In genomic region chr1:47635111-47635510, GRCh38 we compare ENCODE assay signal across 22 cellular contexts.
DNase-seq lines count a peak whose midpoint lies in the region; ATAC-seq, FAIRE-seq and TF ChIP-seq lines count a peak whose summit lies in the region.
"Had no signal": no experiment of that assay in that cellular context is flagged by ENCODE, and none has a peak within 500 bp of the region (broad histone marks: within the 10 kb centered on the region; RNA-seq: fewer than 3 reads in every experiment).

No MANE protein-coding gene starts in this region.

- H3K4me1 Mint-ChIP-seq in CD14-positive monocyte: no peaks in the 10 kb centered on the region
- H3K4me1 Mint-ChIP-seq: CD4-positive, CD25-positive, alpha-beta regulatory T cell; CD8-positive, alpha-beta memory T cell had no signal

- no peaks in the 10 kb centered on the region for H3K36me3 Mint-ChIP-seq in CD14-positive monocyte
- H3K36me3 Mint-ChIP-seq: CD4-positive, CD25-positive, alpha-beta regulatory T cell; CD8-positive, alpha-beta memory T cell had no signal

- no peak overlapping the region for H3K4me3 Mint-ChIP-seq in CD14-positive monocyte
- H3K4me3 Mint-ChIP-seq: CD4-positive, CD25-positive, alpha-beta regulatory T cell; CD8-positive, alpha-beta memory T cell; H9 had no signal

- H4K20me1 ChIP-seq in HepG2 (ENCODE audit: insufficient read depth, low read length) (peaks cover 3% of the 10 kb centered on the region; the same call in 1 of the 2 replicates), Karpas-422 (ENCODE audit: insufficient read depth, low read depth, low read length) (no peaks in the 10 kb centered on the region)
- H4K20me1 ChIP-seq: BLaER1 treated with 17β-estradiol and CSF1 and Interleukin-3, amounts not matched to agents 10 nM and 100 nM had no signal

- H3K27me3 ChIP-seq in HepG2 (ENCODE audit: control insufficient read depth in 1 of 2, insufficient read depth in 2 of 2, low read length in 2 of 2) (peaks cover 3 to 13% of the 10 kb centered on the region in 2 experiments; a peak in 3 of 5 replicates), right lobe of liver (no peaks in the 10 kb centered on the region), Karpas-422 (ENCODE audit: low read length) (no peaks in the 10 kb centered on the region)
- H3K27me3 ChIP-seq: BLaER1 treated with 17β-estradiol and CSF1 and Interleukin-3, amounts not matched to agents 10 nM and 100 nM had no signal

- no peaks in the 10 kb centered on the region for H3K36me3 ChIP-seq in HepG2 (replicated peaks in 1 of 2; ENCODE audit: control insufficient read depth in 1 of 2, insufficient read depth in 2 of 2, low read length in 2 of 2)
- no peaks in the 10 kb centered on the region for H3K36me3 ChIP-seq in right lobe of liver
- no peaks in the 10 kb centered on the region for H3K36me3 ChIP-seq in Karpas-422 (ENCODE audit: insufficient read depth, low read length)
- H3K36me3 ChIP-seq: BLaER1 treated with 17β-estradiol and CSF1 and Interleukin-3, amounts not matched to agents 10 nM and 100 nM had no signal

- 13% methylated on average over 5 of the region's 5 CpGs for WGBS in HepG2 (ENCODE audit: low lambda C conversion rate)
- whole genome bisulfite sequencing in right lobe of liver (ENCODE audit: insufficient coverage, low coverage, low lambda C conversion rate, missing lambda C conversion rate): 55% methylated on average over 2 of the region's 5 CpGs

- no peak overlapping the region for H3K27ac Mint-ChIP-seq in CD14-positive monocyte
- H3K27ac Mint-ChIP-seq: CD4-positive, CD25-positive, alpha-beta regulatory T cell; CD8-positive, alpha-beta memory T cell; H9 had no signal

- FAIRE-seq in HepG2 (lab: Jason Lieb, UNC): no peak
- FAIRE-seq: GM12892, GM18507, H1, K562 had no signal

- H3K4me1 ChIP-seq in HepG2 (ENCODE audit: insufficient read depth, low read length) (no peaks in the 10 kb centered on the region), right lobe of liver (no peaks in the 10 kb centered on the region), Karpas-422 (ENCODE audit: low read length) (peaks cover 44% of the 10 kb centered on the region)

- no peaks in the 10 kb centered on the region for H3K9me3 ChIP-seq in HepG2 (ENCODE audit: low read length)
- H3K9me3 ChIP-seq in right lobe of liver: no peaks in the 10 kb centered on the region
- H3K9me3 ChIP-seq in Karpas-422 (ENCODE audit: low read length): no peaks in the 10 kb centered on the region
- H3K9me3 ChIP-seq: BLaER1 treated with 17β-estradiol and CSF1 and Interleukin-3, amounts not matched to agents 10 nM and 100 nM had no signal

- no peaks in the 10 kb centered on the region for H3K9me2 ChIP-seq in Karpas-422 (replicated peaks; ENCODE audit: insufficient read depth, low read length)

- no peak for ATAC-seq in HepG2
- no peak for ATAC-seq in right lobe of liver
- no peak for ATAC-seq in HG03025 (IDR thresholded peaks at IDR 0.05; ENCODE audit: low FRiP score, unreplicated experiment)
- ATAC-seq: K562 had no signal

- BruUV-seq in HepG2 (replicated peaks; lab: Mats Ljungman, UMichigan): no TSS peak

- no peak for TF ChIP-seq EP300 in HepG2 (IDR thresholded peaks at IDR 0.05; ENCODE audit: low read depth in 2 of 2, low read length in 2 of 2)
- TF ChIP-seq EP300 in HepG2 (CRISPR knock-in tag; IDR thresholded peaks at IDR 0.05; ENCODE audit: borderline replicate concordance): no peak

- H3K79me2 ChIP-seq in HepG2 (ENCODE audit: insufficient read depth, low read length): no peaks in the 10 kb centered on the region
- no peaks in the 10 kb centered on the region for H3K79me2 ChIP-seq in Karpas-422 (ENCODE audit: low read length)

- H3K9ac ChIP-seq in HepG2 (ENCODE audit: insufficient read depth, low read depth, low read length) (no peak overlapping the region), Karpas-422 (ENCODE audit: low read length) (no peak overlapping the region)
- H3K9ac ChIP-seq: BLaER1 treated with 17β-estradiol and CSF1 and Interleukin-3, amounts not matched to agents 10 nM and 100 nM had no signal

- POLR2A ChIA-PET in HepG2 (lab: Yijun Ruan, JAX): no interaction called here

- TF ChIP-seq CTCF in HepG2 (CRISPR knock-in tag; IDR thresholded peaks at IDR 0.05) (no peak), right lobe of liver (IDR thresholded peaks at IDR 0.05) (no peak), CD14-positive monocyte (IDR thresholded peaks at IDR 0.05) (no peak)

- peaks cover 2 to 6% (median 6%) of the 10 kb centered on the region in 3 donors for H3K27me3 Mint-ChIP-seq in CD14-positive monocyte (ENCODE audit: low read depth in 3 of 3)

- no peaks in the 10 kb centered on the region for H3K9me3 Mint-ChIP-seq in CD14-positive monocyte
- H3K9me3 Mint-ChIP-seq: CD8-positive, alpha-beta memory T cell; H9 had no signal

- H3K27ac ChIP-seq in HepG2 (ENCODE audit: extremely low read length, insufficient read depth, low read length): no peak overlapping the region
- no peak overlapping the region for H3K27ac ChIP-seq in right lobe of liver
- H3K27ac ChIP-seq in Karpas-422 (ENCODE audit: low read length): no peak overlapping the region
- H3K27ac ChIP-seq: BLaER1 treated with 17β-estradiol and CSF1 and Interleukin-3, amounts not matched to agents 10 nM and 100 nM; HL-60 had no signal

- no peak overlapping the region for H3K4me2 ChIP-seq in HepG2 (ENCODE audit: low read depth, low read length)
- no peak overlapping the region for H3K4me2 ChIP-seq in Karpas-422 (ENCODE audit: low read depth, low read length, poor library complexity, severe bottlenecking)

- no peak overlapping the region for H3K4me3 ChIP-seq in HepG2 (replicated peaks in 1 of 3; ENCODE audit: insufficient read depth in 1 of 3, low read depth in 2 of 3, low read length in 3 of 3)
- no peak overlapping the region for H3K4me3 ChIP-seq in right lobe of liver
- H3K4me3 ChIP-seq in Karpas-422 (ENCODE audit: low read length): no peak overlapping the region
- H3K4me3 ChIP-seq: BLaER1 treated with 17β-estradiol and CSF1 and Interleukin-3, amounts not matched to agents 10 nM and 100 nM; K562 had no signal

- DNase-seq in HepG2 (ENCODE audit: low spot score) (no peak), right lobe of liver (no peak), mesenteric fat pad (ENCODE audit: low spot score) (peak; percentile 57), posterior vena cava (ENCODE audit: low spot score) (peak; percentile 38), Karpas-422 (no peak), CD14-positive monocyte (ENCODE audit: low spot score) (no peak)
- DNase-seq: 8988T; CD4-positive, CD25-positive, alpha-beta regulatory T cell; CD8-positive, alpha-beta memory T cell; COR-L47; DMS 273 treated with DMSO at 0.1 percent for 48 hours; DMS53; GDM1; H9; IMR-90 had no signal

- in situ Hi-C loops in HepG2 (cut with HindIII; ENCODE audit: extremely low pct_ligation_motif_present, low pct_unique_long_range_greater_than_20kb): no loop called here

- TF ChIP-seq POLR2A in HepG2 (IDR thresholded peaks at IDR 0.05; ENCODE audit: insufficient read depth in 1 of 2, low read depth in 2 of 2, low read length in 2 of 2) (no peak), right lobe of liver (IDR thresholded peaks at IDR 0.05) (no peak)

- CTCF ChIA-PET in HepG2 (lab: Yijun Ruan, JAX; ENCODE audit: low intra/inter-chr PET ratio, low total read pairs): no interaction called here

- intact Hi-C loops in HepG2 (cut with micrococcal nuclease; ENCODE audit: unreplicated experiment): no loop called here
- intact Hi-C loops in right lobe of liver (cut with DNase I): no loop called here
- intact Hi-C loops in posterior vena cava (cut with DNase I): no loop called here
- intact Hi-C loops in CD14-positive monocyte (cut with micrococcal nuclease): no loop called here

- TF ChIP-seq RAD21 in HepG2 (CRISPR knock-in tag; IDR thresholded peaks at IDR 0.05): no peak

- no peak overlapping the region for H2AFZ ChIP-seq in HepG2 (ENCODE audit: low read length)
- H2AFZ ChIP-seq in Karpas-422 (ENCODE audit: low read length): no peak overlapping the region

TF ChIP-seq in HepG2, 621 proteins besides CTCF, POLR2A, EP300 and RAD21:
- no peak for TF ChIP-seq RORA (CRISPR knock-in tag; IDR thresholded peaks at IDR 0.05)
- no peak for TF ChIP-seq PRMT3 (CRISPR knock-in tag; IDR thresholded peaks at IDR 0.05; ENCODE audit: borderline replicate concordance, low read depth)
- TF ChIP-seq NCOR1 (IDR thresholded peaks at IDR 0.05; ENCODE audit: borderline replicate concordance, low read length): no peak
- TF ChIP-seq MNT (IDR thresholded peaks at IDR 0.05): peak; percentile 69
- no peak for TF ChIP-seq BCL3 (CRISPR knock-in tag; IDR thresholded peaks at IDR 0.05)
TF ChIP-seq in HepG2: peak in this region for 1.

Comparison
In these comparisons a context has a peak if more than half of its experiments do, and no peak if none do; other contexts are left out.
1. DNase-seq: peak in mesenteric fat pad (single experiment) and posterior vena cava (single experiment); none in HepG2 (single experiment), right lobe of liver (0 of 3), Karpas-422 (single experiment) and CD14-positive monocyte (single experiment).